ENCODE assay signal across 1 cellular context in the genomic region with DNA sequence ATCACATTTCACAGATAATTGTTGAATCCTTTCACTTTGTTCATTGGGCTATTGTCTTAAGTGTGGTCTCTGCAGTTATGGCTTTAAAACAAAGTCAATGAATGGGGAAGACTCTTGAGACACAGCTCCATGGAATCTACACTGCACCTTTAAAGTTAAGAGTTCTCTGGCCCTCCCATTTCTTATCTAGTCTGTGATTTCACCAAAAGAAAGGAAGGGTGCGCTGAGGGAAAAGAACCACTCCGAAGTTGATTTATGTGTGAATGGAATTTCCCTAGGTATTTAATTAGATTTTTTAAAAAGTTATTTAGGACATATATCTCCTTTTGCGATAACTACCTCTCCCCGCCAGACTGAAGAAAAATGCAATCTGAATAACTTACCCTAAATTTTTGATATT.
TF ChIP-seq lines count a peak whose summit lies in the region.

No MANE protein-coding gene starts in this region.

TF ChIP-seq in HepG2, 621 proteins besides CTCF, POLR2A, EP300 and RAD21 (continued from another document):
- TF ChIP-seq, protein P1, sequence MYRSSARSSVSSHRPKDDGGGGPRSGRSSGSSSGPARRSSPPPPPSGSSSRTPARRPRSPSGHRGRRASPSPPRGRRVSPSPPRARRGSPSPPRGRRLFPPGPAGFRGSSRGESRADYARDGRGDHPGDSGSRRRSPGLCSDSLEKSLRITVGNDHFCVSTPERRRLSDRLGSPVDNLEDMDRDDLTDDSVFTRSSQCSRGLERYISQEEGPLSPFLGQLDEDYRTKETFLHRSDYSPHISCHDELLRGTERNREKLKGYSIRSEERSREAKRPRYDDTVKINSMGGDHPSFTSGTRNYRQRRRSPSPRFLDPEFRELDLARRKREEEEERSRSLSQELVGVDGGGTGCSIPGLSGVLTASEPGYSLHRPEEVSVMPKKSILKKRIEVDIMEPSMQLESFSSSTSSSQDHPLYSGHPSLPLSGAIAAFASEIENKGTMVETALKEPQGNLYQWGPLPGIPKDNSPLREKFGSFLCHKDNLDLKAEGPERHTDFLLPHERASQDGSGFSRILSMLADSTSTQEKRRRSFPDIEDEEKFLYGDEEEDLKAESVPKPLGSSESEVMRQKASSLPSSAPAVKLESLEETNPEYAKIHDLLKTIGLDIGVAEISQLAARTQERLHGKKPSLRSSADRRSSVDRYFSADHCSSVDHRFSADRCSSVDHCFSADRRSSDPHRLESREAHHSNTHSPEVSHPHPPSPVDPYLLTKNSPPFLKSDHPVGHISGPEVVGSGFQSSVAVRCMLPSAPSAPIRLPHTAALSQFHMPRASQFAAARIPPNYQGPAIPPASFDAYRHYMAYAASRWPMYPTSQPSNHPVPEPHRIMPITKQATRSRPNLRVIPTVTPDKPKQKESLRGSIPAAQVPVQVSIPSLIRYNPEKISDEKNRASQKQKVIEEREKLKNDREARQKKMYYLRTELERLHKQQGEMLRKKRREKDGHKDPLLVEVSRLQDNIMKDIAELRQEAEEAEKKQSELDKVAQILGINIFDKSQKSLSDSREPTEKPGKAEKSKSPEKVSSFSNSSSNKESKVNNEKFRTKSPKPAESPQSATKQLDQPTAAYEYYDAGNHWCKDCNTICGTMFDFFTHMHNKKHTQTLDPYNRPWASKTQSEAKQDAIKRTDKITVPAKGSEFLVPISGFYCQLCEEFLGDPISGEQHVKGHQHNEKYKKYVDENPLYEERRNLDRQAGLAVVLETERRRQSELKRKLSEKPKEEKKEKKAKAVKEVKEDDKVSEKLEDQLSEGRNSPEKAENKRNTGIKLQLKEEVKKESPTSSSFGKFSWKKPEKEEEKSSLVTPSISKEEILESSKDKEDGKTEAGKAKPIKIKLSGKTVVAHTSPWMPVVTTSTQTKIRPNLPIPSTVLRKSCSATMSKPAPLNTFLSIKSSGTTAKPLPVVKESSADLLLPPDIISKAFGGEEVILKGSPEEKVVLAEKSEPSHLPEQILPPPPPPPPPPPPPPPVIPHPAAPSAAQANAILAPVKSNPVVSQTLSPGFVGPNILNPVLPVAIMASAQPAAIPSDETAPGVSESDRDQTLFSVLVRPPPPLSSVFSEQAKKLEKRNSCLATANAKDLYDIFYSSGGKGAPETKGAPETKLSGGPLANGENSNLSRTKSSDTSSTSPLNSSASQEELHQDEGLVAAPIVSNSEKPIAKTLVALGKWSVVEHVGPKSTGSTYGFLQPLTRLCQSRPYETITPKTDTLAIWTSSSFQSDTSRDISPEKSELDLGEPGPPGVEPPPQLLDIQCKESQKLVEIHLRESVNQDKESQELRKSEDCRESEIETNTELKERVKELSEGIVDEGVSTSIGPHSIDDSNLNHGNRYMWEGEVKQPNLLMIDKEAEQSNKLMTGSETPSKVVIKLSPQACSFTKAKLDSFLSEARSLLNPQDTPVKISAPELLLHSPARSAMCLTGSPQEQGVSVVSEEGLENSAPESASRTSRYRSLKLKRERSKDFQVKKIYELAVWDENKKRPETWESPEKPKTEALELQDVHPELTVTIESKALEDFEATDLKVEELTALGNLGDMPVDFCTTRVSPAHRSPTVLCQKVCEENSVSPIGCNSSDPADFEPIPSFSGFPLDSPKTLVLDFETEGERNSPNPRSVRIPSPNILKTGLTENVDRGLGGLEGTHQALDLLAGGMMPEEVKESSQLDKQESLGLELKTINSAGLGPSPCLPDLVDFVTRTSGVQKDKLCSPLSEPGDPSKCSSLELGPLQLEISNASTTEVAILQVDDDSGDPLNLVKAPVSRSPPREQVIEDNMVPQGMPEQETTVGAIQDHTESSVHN (CRISPR knock-in tag; IDR thresholded peaks at IDR 0.05), result no peak
TF ChIP-seq in HepG2: peak in this region for 0.
